1 cellular context compared by ENCODE assay signal in genomic region chr15:90892498-90893174, GRCh38.
TF ChIP-seq lines count a peak whose summit lies in the region.

No MANE protein-coding gene starts in this region.

TF ChIP-seq in HepG2, 621 proteins besides CTCF, POLR2A, EP300 and RAD21:
- TF ChIP-seq MAFG (CRISPR knock-in tag; IDR thresholded peaks at IDR 0.05) = no peak
- TF ChIP-seq, protein P1, sequence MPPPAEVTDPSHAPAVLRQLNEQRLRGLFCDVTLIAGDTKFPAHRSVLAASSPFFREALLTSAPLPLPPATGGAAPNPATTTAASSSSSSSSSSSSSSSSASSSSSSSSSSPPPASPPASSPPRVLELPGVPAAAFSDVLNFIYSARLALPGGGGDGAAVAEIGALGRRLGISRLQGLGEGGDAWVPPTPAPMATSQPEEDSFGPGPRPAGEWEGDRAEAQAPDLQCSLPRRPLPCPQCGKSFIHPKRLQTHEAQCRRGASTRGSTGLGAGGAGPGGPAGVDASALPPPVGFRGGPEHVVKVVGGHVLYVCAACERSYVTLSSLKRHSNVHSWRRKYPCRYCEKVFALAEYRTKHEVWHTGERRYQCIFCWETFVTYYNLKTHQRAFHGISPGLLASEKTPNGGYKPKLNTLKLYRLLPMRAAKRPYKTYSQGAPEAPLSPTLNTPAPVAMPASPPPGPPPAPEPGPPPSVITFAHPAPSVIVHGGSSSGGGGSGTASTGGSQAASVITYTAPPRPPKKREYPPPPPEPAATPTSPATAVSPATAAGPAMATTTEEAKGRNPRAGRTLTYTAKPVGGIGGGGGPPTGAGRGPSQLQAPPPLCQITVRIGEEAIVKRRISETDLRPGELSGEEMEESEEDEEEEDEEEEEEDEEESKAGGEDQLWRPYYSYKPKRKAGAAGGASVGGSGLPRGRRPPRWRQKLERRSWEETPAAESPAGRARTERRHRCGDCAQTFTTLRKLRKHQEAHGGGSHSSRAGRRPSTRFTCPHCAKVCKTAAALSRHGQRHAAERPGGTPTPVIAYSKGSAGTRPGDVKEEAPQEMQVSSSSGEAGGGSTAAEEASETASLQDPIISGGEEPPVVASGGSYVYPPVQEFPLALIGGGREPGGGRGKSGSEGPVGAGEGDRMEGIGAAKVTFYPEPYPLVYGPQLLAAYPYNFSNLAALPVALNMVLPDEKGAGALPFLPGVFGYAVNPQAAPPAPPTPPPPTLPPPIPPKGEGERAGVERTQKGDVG (CRISPR knock-in tag; IDR thresholded peaks at IDR 0.05; ENCODE audit: borderline replicate concordance) = no peak
- TF ChIP-seq, protein P2, sequence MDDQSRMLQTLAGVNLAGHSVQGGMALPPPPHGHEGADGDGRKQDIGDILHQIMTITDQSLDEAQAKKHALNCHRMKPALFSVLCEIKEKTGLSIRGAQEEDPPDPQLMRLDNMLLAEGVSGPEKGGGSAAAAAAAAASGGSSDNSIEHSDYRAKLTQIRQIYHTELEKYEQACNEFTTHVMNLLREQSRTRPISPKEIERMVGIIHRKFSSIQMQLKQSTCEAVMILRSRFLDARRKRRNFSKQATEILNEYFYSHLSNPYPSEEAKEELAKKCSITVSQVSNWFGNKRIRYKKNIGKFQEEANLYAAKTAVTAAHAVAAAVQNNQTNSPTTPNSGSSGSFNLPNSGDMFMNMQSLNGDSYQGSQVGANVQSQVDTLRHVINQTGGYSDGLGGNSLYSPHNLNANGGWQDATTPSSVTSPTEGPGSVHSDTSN (CRISPR knock-in tag; IDR thresholded peaks at IDR 0.05; ENCODE audit: borderline replicate concordance) = no peak
- TF ChIP-seq ZNF580 (CRISPR knock-in tag; IDR thresholded peaks at IDR 0.05; ENCODE audit: borderline replicate concordance, low read depth) = no peak
